Comparison of ENCODE assay signal across 23 cellular contexts in genomic region chr2:173122936-173123335, GRCh38.
"Had no signal": no experiment of that assay in that cellular context is flagged by ENCODE, and none has a peak within 500 bp of the region (broad histone marks: within the 10 kb centered on the region; RNA-seq: fewer than 3 reads in every experiment).

No MANE protein-coding gene starts in this region.

- H3K79me2 ChIP-seq: hepatocyte had no signal

- H3K9me3 ChIP-seq: left ventricle myocardium inferior, right atrium auricular region, thoracic aorta, vagina had no signal

- H3K4me2 ChIP-seq: hepatocyte, neural progenitor cell had no signal

- ATAC-seq: activated T-cell treated with anti-CD3 and anti-CD28 coated beads, Interleukin-2, amount 50 U/mL, for 72 hours; naive thymus-derived CD8-positive, alpha-beta T cell had no signal

- H3K4me3 ChIP-seq: hepatocyte, left ventricle myocardium inferior, neural progenitor cell, right atrium auricular region, thoracic aorta, vagina had no signal

- DNase-seq: activated CD4-positive, alpha-beta memory T cell treated with anti-CD3 and anti-CD28 coated beads, Interleukin-2, amount 10 ng/mL, durations not matched to agents 7 days and 5 days; activated CD4-positive, alpha-beta T cell treated with anti-CD3 and anti-CD28 coated beads for 4 hours; activated CD4-positive, CD25-positive, alpha-beta regulatory T cell; activated effector memory CD4-positive, alpha-beta T cell treated with Interleukin-2 at 50 U/mL for 16 hours; activated naive CD4-positive, alpha-beta T cell treated with anti-CD3 and anti-CD28 coated beads for 36 hours; activated naive CD8-positive, alpha-beta T cell treated with anti-CD3 and anti-CD28 coated beads, Interleukin-2, amount 10 ng/mL, durations not matched to agents 7 days and 5 days; activated T-cell treated with anti-CD3 and anti-CD28 coated beads, Interleukin-2, amount 50 U/mL, for 72 hours; amniotic stem cell; cortex of kidney; endodermal cell; glutamatergic neuron; immature natural killer cell; kidney glomerular epithelial cell; left ventricle myocardium inferior; naive thymus-derived CD8-positive, alpha-beta T cell; stimulated activated CD4-positive, alpha-beta T cell treated with anti-CD3 and anti-CD28 coated beads, Interleukin-4, amount 100 ng/mL, for 24 hours; stimulated activated naive CD4-positive, alpha-beta T cell treated with Interleukin-2 at 50 U/mL for 16 hours; T1000 had no signal

- H2AFZ ChIP-seq: hepatocyte, neural progenitor cell had no signal

- H3K9ac ChIP-seq: neural progenitor cell had no signal

- H3K27me3 ChIP-seq: hepatocyte, neural progenitor cell, right atrium auricular region, vagina had no signal

- H3K4me1 ChIP-seq: neural progenitor cell had no signal

- H3K27ac ChIP-seq: hepatocyte, left ventricle myocardium inferior, neural progenitor cell, right atrium auricular region, thoracic aorta, vagina had no signal

- H3K36me3 ChIP-seq: neural progenitor cell, right atrium auricular region, thoracic aorta, vagina had no signal
